Comparison of ENCODE assay signal across 7 cellular contexts in the genomic region with DNA sequence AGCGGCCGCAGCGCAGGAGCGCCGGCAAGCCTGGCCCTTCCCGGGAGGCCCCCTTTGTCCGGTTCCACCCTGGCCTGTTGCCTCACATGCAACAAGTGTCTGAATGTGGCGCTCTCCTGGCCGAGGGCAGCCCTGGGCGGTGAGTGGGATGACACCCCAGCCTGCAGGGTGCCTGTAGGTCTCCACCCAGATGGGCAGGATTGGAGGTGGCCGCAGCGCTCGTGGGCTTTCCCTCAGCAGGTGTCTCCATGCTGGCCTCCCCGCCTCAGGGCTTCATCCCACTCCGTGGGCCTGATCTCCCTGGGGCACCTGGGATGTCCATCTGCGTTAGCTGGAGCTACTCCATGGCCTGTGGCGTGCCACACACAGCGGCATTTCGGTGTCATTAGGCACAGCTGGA. TPM values are rescaled to one million over a fixed set of nuclear protein-coding genes. Genes with fewer than 3 reads are reported as not detected.
DNase-seq lines count a peak whose midpoint lies in the region; TF ChIP-seq lines count a peak whose summit lies in the region.
"Had no signal": no experiment of that assay in that cellular context is flagged by ENCODE, and none has a peak within 500 bp of the region (broad histone marks: within the 10 kb centered on the region; RNA-seq: fewer than 3 reads in every experiment).

No MANE protein-coding gene starts in this region.

- H3K27ac ChIP-seq in ectodermal cell (ENCODE audit: insufficient read depth, low read depth, low read length, poor library complexity, severe bottlenecking) (no peak overlapping the region), prostate gland (no peak overlapping the region)

- H3K27me3 ChIP-seq in ectodermal cell (ENCODE audit: control insufficient read depth, insufficient read depth, low read length, poor library complexity, severe bottlenecking) (no peaks in the 10 kb centered on the region), prostate gland (replicated peaks; ENCODE audit: insufficient read depth) (no peaks in the 10 kb centered on the region)

- TF ChIP-seq CTCF in prostate gland (IDR thresholded peaks at IDR 0.05) = no peak

- intact Hi-C loops in prostate gland (cut with DNase I) = no loop called here

- H3K9me3 ChIP-seq in ectodermal cell (ENCODE audit: control insufficient read depth, low read length) (no peaks in the 10 kb centered on the region), prostate gland (no peaks in the 10 kb centered on the region)

- H3K4me1 ChIP-seq in ectodermal cell (ENCODE audit: control insufficient read depth, insufficient read depth, low read length) (peaks cover 16% of the 10 kb centered on the region), prostate gland (replicated peaks) (peaks cover 23% of the 10 kb centered on the region)

- no peak for DNase-seq in Jurkat, Clone E6-1 (ENCODE audit: low read depth, low spot score)
- DNase-seq in prostate gland (ENCODE audit: low spot score) = no peak
- DNase-seq in HUDEP-2 (lab: John Stamatoyannopoulos, UW; ENCODE audit: unreplicated experiment in 76 of 76) = no peak
- DNase-seq in NCI-H1436 treated with DMSO at 0.1 percent for 48 hours (lab: John Stamatoyannopoulos, UW) = no peak
- no peak for DNase-seq in activated CD4-positive, alpha-beta T cell treated with anti-CD3 and anti-CD28 coated beads for 48 hours
- DNase-seq: activated CD8-positive, alpha-beta memory T cell treated with anti-CD3 and anti-CD28 coated beads, Interleukin-2, amount 50 U/mL, for 48 hours had no signal

- 85 to 87% methylated on average over 19 of the region's 19 CpGs for WGBS in ectodermal cell, 2 experiments
- 78% methylated on average over 19 of the region's 19 CpGs for WGBS in prostate gland

- H3K36me3 ChIP-seq in ectodermal cell (ENCODE audit: control insufficient read depth, insufficient read depth, low read length) = peaks cover 4% of the 10 kb centered on the region
- H3K36me3 ChIP-seq in prostate gland = no peaks in the 10 kb centered on the region

- TF ChIP-seq POLR2A in prostate gland (IDR thresholded peaks at IDR 0.05) = no peak

- H3K4me3 ChIP-seq in Jurkat, Clone E6-1 (ENCODE audit: low read length) = peak overlapping the region; percentile 85
- peak overlapping the region; percentile 94 for H3K4me3 ChIP-seq in ectodermal cell (ENCODE audit: insufficient read depth, low read depth, low read length)
- H3K4me3 ChIP-seq in prostate gland = peak overlapping the region; percentile 100

RNA-seq across cellular contexts. Expression of a gene that starts 1.5 kb away (rescaled TPM):
- polyA plus RNA-seq in Jurkat, Clone E6-1 (2012; ENCODE audit: insufficient read depth, insufficient read length) = 39.1 TPM
- 58.6 TPM for polyA plus RNA-seq in ectodermal cell (2013, experiment 1 of 4)
- polyA plus RNA-seq in ectodermal cell (2013, experiment 2 of 4) = 53.6 TPM
- polyA plus RNA-seq in ectodermal cell (2013, experiment 3 of 4) = 49.8 TPM
- 50.5 TPM for polyA plus RNA-seq in ectodermal cell (2013, experiment 4 of 4)
- 100 to 1,000 TPM in 1 of 2 donors, 10 to 100 TPM in 1; 60.6 to 152 TPM for total RNA-seq in prostate gland

RNA-seq across cellular contexts. Expression of a gene that starts 15.1 kb away (rescaled TPM):
- polyA plus RNA-seq in Jurkat, Clone E6-1 (2012; ENCODE audit: insufficient read depth, insufficient read length) = 2.2 TPM
- polyA plus RNA-seq in ectodermal cell (2013, experiment 1 of 4) = 7.1 TPM
- 9.0 TPM for polyA plus RNA-seq in ectodermal cell (2013, experiment 2 of 4)
- 10.0 TPM for polyA plus RNA-seq in ectodermal cell (2013, experiment 3 of 4)
- 13.4 TPM for polyA plus RNA-seq in ectodermal cell (2013, experiment 4 of 4)
- 10 to 100 TPM in 1 of 2 donors, 1 to 10 TPM in 1; 4.4 to 55.4 TPM for total RNA-seq in prostate gland

RNA-seq across cellular contexts. Expression of a gene that starts 16.9 kb away (rescaled TPM):
- polyA plus RNA-seq in Jurkat, Clone E6-1 (2012; ENCODE audit: insufficient read depth, insufficient read length) = 13.2 TPM
- 9.6 TPM for polyA plus RNA-seq in ectodermal cell (2013, experiment 1 of 4)
- polyA plus RNA-seq in ectodermal cell (2013, experiment 2 of 4) = 8.0 TPM
- 7.6 TPM for polyA plus RNA-seq in ectodermal cell (2013, experiment 3 of 4)
- 7.1 TPM for polyA plus RNA-seq in ectodermal cell (2013, experiment 4 of 4)
- total RNA-seq in prostate gland = 10 to 100 TPM in 1 of 2 donors, 1 to 10 TPM in 1; 3.5 to 33.3 TPM

RNA-seq across cellular contexts. Expression of a gene that starts 42.0 kb away (rescaled TPM):
- 77.6 TPM for polyA plus RNA-seq in Jurkat, Clone E6-1 (2012; ENCODE audit: insufficient read depth, insufficient read length)
- 59.8 TPM for polyA plus RNA-seq in ectodermal cell (2013, experiment 1 of 4)
- polyA plus RNA-seq in ectodermal cell (2013, experiment 2 of 4) = 57.5 TPM
- 42.4 TPM for polyA plus RNA-seq in ectodermal cell (2013, experiment 3 of 4)
- 47.3 TPM for polyA plus RNA-seq in ectodermal cell (2013, experiment 4 of 4)
- total RNA-seq in prostate gland = 10 to 100 TPM; 15.0 to 31.2 TPM

RNA-seq across cellular contexts. Expression of a gene that starts 42.2 kb away (rescaled TPM):
- 67.7 TPM for polyA plus RNA-seq in Jurkat, Clone E6-1 (2012; ENCODE audit: insufficient read depth, insufficient read length)
- polyA plus RNA-seq in ectodermal cell (2013, experiment 1 of 4) = 161 TPM
- 152 TPM for polyA plus RNA-seq in ectodermal cell (2013, experiment 2 of 4)
- polyA plus RNA-seq in ectodermal cell (2013, experiment 3 of 4) = 140 TPM
- 158 TPM for polyA plus RNA-seq in ectodermal cell (2013, experiment 4 of 4)
- total RNA-seq in prostate gland = 100 to 1,000 TPM; 173 to 203 TPM
